ENCODE assay signal across 8 cellular contexts in genomic region chr17:79842656-79843474, GRCh38. TPM values are rescaled to one million over a fixed set of nuclear protein-coding genes. Genes with fewer than 3 reads are reported as not detected.
A peak's percentile ranks its signal among the peaks of the same experiment; 100 is the strongest.
DNase-seq lines count a peak whose midpoint lies in the region; ATAC-seq and TF ChIP-seq lines count a peak whose summit lies in the region.

No MANE protein-coding gene starts in this region.

- ATAC-seq in HG03135 (IDR thresholded peaks at IDR 0.05; ENCODE audit: unreplicated experiment) = no peak

- H3K27ac ChIP-seq in muscle layer of colon (ENCODE audit: low read depth, low read length) (no peak overlapping the region), substantia nigra (ENCODE audit: low read depth, low read length, poor library complexity, severe bottlenecking) (no peak overlapping the region)

- no peaks in the 10 kb centered on the region for H3K36me3 Mint-ChIP-seq in activated naive CD4-positive, alpha-beta T cell treated with anti-CD3 and anti-CD28 coated beads, Interleukin-2, amount 50 U/mL, for 24 hours

- H3K9me3 ChIP-seq in muscle layer of colon (ENCODE audit: low read length) = no peaks in the 10 kb centered on the region

- no peaks in the 10 kb centered on the region for H3K9me3 Mint-ChIP-seq in activated naive CD4-positive, alpha-beta T cell treated with anti-CD3 and anti-CD28 coated beads, Interleukin-2, amount 50 U/mL, for 24 hours

- POLR2A ChIA-PET in AG04449 (lab: Yijun Ruan, JAX) = interaction anchor here (1.6 kb wide), 1 partner anchor 8 kb away, joined by 3 read pairs; no protein-coding TSS in a partner anchor

- no peak for TF ChIP-seq CTCF in AG04449 (IDR thresholded peaks at IDR 0.05; ENCODE audit: insufficient read depth, low read length, missing control alignments)

- peak overlapping the region; percentile 75 for H3K4me3 Mint-ChIP-seq in activated naive CD4-positive, alpha-beta T cell treated with anti-CD3 and anti-CD28 coated beads, Interleukin-2, amount 50 U/mL, for 24 hours

- H3K27me3 Mint-ChIP-seq in activated naive CD4-positive, alpha-beta T cell treated with anti-CD3 and anti-CD28 coated beads, Interleukin-2, amount 50 U/mL, for 24 hours = peaks cover 16% of the 10 kb centered on the region

- H3K27me3 ChIP-seq in H7 (ENCODE audit: control insufficient read depth, insufficient read depth, low read length) = peaks cover 71% of the 10 kb centered on the region
- peaks cover 32 to 45% of the 10 kb centered on the region in 2 donors for H3K27me3 ChIP-seq in muscle layer of colon (ENCODE audit: control insufficient read depth in 1 of 2, insufficient read depth in 2 of 2, low read length in 2 of 2)

- H3K4me1 Mint-ChIP-seq in activated naive CD4-positive, alpha-beta T cell treated with anti-CD3 and anti-CD28 coated beads, Interleukin-2, amount 50 U/mL, for 24 hours = peaks cover 34% of the 10 kb centered on the region

- H3K4me3 ChIP-seq in AG04449 (ENCODE audit: low read depth, low read length) (peak overlapping the region; percentile 50), H7 (ENCODE audit: insufficient read depth, low read depth, low read length) (peak overlapping the region; percentile 48; the same call in 1 of the 2 replicates), muscle layer of colon (ENCODE audit: low read depth in 1 of 2, low read length in 2 of 2) (peak overlapping the region; percentile 55 to 74)

- DNase-seq in AG04449 (ENCODE audit: low read depth, low spot score) (no peak), H7 (peak; percentile 84), NCI-H2081 treated with DMSO at 0.1 percent for 48 hours (lab: John Stamatoyannopoulos, UW) (no peak), substantia nigra (lab: John Stamatoyannopoulos, UW) (no peak), cortex of kidney (lab: John Stamatoyannopoulos, UW) (no peak)

- CTCF ChIA-PET in AG04449 (lab: Yijun Ruan, JAX) = interaction anchor here (0.7 to 3.5 kb wide), 5 partner anchors 32 to 150 kb away, joined by 3 to 17 read pairs (median 4); partner anchors contain the start of gene CBX8

- H3K36me3 ChIP-seq in H7 (replicated peaks; ENCODE audit: control insufficient read depth, insufficient read depth, low read length) (no peaks in the 10 kb centered on the region), muscle layer of colon (ENCODE audit: insufficient read depth, low read length) (no peaks in the 10 kb centered on the region)

- peaks cover 39% of the 10 kb centered on the region for H3K4me1 ChIP-seq in muscle layer of colon (ENCODE audit: insufficient read depth, low read length)

- H3K27ac Mint-ChIP-seq in activated naive CD4-positive, alpha-beta T cell treated with anti-CD3 and anti-CD28 coated beads, Interleukin-2, amount 50 U/mL, for 24 hours = no peak overlapping the region

- H3K9ac ChIP-seq in muscle layer of colon (ENCODE audit: low read length) = no peak overlapping the region

RNA-seq across cellular contexts. Expression of gene CBX4, which starts 3.6 kb away (rescaled TPM):
- total RNA-seq in H7 (2014; rRNA removed; shearing (Covaris generic)) = 6.4 and 6.6 TPM in 2 replicates

RNA-seq across cellular contexts. Expression of gene CBX8, which starts 46.0 kb away (rescaled TPM):
- total RNA-seq in H7 (2014; rRNA removed; shearing (Covaris generic)) = 1.4 and 1.9 TPM in 2 replicates
